ENCODE assay signal across 1 cellular context in the genomic region with DNA sequence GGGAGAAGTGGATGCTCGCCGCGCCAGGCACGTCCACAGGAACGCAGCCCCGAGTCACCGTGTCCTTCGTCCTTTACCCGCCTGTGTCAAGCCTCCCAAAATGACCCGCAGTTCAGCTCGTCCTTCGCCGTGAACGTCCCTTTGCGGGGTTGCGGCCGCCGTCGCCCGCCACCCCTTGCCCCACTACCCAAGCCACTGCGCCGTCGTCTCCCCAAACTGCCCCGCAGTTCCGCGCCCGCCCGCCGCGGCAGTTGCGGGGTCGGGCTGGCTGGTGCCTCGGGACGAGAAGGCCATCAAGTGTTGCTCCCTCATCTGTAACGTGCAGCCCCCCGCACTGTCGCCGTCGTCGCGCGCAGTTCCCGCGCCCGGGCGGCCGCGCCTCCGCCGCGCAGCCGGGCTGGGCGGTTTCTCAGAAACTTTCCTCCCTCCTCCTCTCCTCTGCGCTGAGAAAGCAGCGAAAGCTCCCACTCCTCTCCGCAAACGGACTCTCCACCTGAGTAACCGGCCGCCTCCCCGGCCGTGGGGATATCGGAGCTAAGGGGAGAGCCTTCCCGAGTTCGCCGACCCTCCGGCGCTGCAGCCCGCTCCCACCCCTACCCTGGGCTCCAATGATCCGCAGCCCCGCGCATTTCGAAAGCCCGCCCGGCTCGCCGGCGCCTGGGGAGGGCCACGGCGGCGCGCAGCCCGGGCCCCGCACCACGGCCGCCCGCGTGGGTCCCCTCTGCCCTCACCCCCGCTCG.
A peak's percentile ranks its signal among the peaks of the same experiment; 100 is the strongest.
TF ChIP-seq lines count a peak whose summit lies in the region.

No MANE protein-coding gene starts in this region.

TF ChIP-seq in HepG2, 621 proteins besides CTCF, POLR2A, EP300 and RAD21 (continued from another document and continues in another):
- TF ChIP-seq, protein P1, sequence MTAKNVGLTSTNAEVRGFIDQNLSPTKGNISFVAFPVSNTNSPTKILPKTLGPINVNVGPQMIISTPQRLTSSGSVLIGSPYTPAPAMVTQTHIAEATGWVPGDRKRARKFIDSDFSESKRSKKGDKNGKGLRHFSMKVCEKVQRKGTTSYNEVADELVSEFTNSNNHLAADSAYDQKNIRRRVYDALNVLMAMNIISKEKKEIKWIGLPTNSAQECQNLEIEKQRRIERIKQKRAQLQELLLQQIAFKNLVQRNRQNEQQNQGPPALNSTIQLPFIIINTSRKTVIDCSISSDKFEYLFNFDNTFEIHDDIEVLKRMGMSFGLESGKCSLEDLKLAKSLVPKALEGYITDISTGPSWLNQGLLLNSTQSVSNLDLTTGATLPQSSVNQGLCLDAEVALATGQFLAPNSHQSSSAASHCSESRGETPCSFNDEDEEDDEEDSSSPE (CRISPR knock-in tag; IDR thresholded peaks at IDR 0.05) = peak; percentile 69; the same call in 1 of the 2 replicates
- TF ChIP-seq HCFC1 (IDR thresholded peaks at IDR 0.05; ENCODE audit: low read depth, low read length) = no peak
- no peak for TF ChIP-seq TCF12 (IDR thresholded peaks at IDR 0.05)
- TF ChIP-seq TCF12 (CRISPR knock-in tag; IDR thresholded peaks at IDR 0.05) = 0 out of 2 replicates have a peak, but pooled peaks have one; percentile 30
- TF ChIP-seq KMT2B (CRISPR knock-in tag; IDR thresholded peaks at IDR 0.05) = peak; percentile 63; the same call in 1 of the 2 replicates
- TF ChIP-seq POLR2G (IDR thresholded peaks at IDR 0.05; ENCODE audit: low read depth, low read length) = peak; percentile 64
- peak; percentile 76; the same call in 1 of the 2 replicates for TF ChIP-seq ZNF607 (CRISPR knock-in tag; IDR thresholded peaks at IDR 0.05; ENCODE audit: borderline replicate concordance)
- TF ChIP-seq ZNF790 (CRISPR knock-in tag; IDR thresholded peaks at IDR 0.05; ENCODE audit: borderline replicate concordance) = peak; percentile 79; the same call in 1 of the 2 replicates
- TF ChIP-seq ZNF749 (CRISPR knock-in tag; IDR thresholded peaks at IDR 0.05; ENCODE audit: borderline replicate concordance) = peak; percentile 52; the same call in 1 of the 2 replicates
- peak; percentile 72; the same call in 1 of the 2 replicates for TF ChIP-seq ZNF501 (CRISPR knock-in tag; IDR thresholded peaks at IDR 0.05)
- TF ChIP-seq, protein P2, sequence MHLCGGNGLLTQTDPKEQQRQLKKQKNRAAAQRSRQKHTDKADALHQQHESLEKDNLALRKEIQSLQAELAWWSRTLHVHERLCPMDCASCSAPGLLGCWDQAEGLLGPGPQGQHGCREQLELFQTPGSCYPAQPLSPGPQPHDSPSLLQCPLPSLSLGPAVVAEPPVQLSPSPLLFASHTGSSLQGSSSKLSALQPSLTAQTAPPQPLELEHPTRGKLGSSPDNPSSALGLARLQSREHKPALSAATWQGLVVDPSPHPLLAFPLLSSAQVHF (CRISPR knock-in tag; IDR thresholded peaks at IDR 0.05) = no peak
- no peak for TF ChIP-seq ZBTB26 (CRISPR knock-in tag; IDR thresholded peaks at IDR 0.05; ENCODE audit: borderline replicate concordance)
- TF ChIP-seq TEAD2 (CRISPR knock-in tag; IDR thresholded peaks at IDR 0.05) = no peak
- TF ChIP-seq, protein P3, sequence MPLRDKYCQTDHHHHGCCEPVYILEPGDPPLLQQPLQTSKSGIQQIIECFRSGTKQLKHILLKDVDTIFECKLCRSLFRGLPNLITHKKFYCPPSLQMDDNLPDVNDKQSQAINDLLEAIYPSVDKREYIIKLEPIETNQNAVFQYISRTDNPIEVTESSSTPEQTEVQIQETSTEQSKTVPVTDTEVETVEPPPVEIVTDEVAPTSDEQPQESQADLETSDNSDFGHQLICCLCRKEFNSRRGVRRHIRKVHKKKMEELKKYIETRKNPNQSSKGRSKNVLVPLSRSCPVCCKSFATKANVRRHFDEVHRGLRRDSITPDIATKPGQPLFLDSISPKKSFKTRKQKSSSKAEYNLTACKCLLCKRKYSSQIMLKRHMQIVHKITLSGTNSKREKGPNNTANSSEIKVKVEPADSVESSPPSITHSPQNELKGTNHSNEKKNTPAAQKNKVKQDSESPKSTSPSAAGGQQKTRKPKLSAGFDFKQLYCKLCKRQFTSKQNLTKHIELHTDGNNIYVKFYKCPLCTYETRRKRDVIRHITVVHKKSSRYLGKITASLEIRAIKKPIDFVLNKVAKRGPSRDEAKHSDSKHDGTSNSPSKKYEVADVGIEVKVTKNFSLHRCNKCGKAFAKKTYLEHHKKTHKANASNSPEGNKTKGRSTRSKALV (CRISPR knock-in tag; IDR thresholded peaks at IDR 0.05) = no peak
- TF ChIP-seq MAFG (CRISPR knock-in tag; IDR thresholded peaks at IDR 0.05) = no peak
- TF ChIP-seq, protein P4, sequence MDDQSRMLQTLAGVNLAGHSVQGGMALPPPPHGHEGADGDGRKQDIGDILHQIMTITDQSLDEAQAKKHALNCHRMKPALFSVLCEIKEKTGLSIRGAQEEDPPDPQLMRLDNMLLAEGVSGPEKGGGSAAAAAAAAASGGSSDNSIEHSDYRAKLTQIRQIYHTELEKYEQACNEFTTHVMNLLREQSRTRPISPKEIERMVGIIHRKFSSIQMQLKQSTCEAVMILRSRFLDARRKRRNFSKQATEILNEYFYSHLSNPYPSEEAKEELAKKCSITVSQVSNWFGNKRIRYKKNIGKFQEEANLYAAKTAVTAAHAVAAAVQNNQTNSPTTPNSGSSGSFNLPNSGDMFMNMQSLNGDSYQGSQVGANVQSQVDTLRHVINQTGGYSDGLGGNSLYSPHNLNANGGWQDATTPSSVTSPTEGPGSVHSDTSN (CRISPR knock-in tag; IDR thresholded peaks at IDR 0.05; ENCODE audit: borderline replicate concordance) = no peak
- no peak for TF ChIP-seq KIAA2018 (CRISPR knock-in tag; IDR thresholded peaks at IDR 0.05; ENCODE audit: borderline replicate concordance)
- 0 out of 2 replicates have a peak, but pooled peaks have one; percentile 5 for TF ChIP-seq HNF4G (IDR thresholded peaks at IDR 0.05; ENCODE audit: borderline replicate concordance, low read depth, low read length)
- no peak for TF ChIP-seq HNF4G (CRISPR knock-in tag; IDR thresholded peaks at IDR 0.05; ENCODE audit: borderline replicate concordance, low read depth)
- TF ChIP-seq, protein P5, sequence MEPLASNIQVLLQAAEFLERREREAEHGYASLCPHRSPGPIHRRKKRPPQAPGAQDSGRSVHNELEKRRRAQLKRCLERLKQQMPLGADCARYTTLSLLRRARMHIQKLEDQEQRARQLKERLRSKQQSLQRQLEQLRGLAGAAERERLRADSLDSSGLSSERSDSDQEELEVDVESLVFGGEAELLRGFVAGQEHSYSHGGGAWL (CRISPR knock-in tag; IDR thresholded peaks at IDR 0.05) = 0 out of 2 replicates have a peak, but pooled peaks have one; percentile 38
- peak; percentile 15; the same call in 1 of the 2 replicates for TF ChIP-seq SAP130 (CRISPR knock-in tag; IDR thresholded peaks at IDR 0.05; ENCODE audit: low read depth)
- TF ChIP-seq DNMT1 (CRISPR knock-in tag; IDR thresholded peaks at IDR 0.05) = peak; percentile 42; the same call in 1 of the 2 replicates
- peak; percentile 20; the same call in 1 of the 2 replicates for TF ChIP-seq THAP7 (CRISPR knock-in tag; IDR thresholded peaks at IDR 0.05)
- no peak for TF ChIP-seq KLF9 (CRISPR knock-in tag; IDR thresholded peaks at IDR 0.05; ENCODE audit: low read depth)
- TF ChIP-seq, protein P6, sequence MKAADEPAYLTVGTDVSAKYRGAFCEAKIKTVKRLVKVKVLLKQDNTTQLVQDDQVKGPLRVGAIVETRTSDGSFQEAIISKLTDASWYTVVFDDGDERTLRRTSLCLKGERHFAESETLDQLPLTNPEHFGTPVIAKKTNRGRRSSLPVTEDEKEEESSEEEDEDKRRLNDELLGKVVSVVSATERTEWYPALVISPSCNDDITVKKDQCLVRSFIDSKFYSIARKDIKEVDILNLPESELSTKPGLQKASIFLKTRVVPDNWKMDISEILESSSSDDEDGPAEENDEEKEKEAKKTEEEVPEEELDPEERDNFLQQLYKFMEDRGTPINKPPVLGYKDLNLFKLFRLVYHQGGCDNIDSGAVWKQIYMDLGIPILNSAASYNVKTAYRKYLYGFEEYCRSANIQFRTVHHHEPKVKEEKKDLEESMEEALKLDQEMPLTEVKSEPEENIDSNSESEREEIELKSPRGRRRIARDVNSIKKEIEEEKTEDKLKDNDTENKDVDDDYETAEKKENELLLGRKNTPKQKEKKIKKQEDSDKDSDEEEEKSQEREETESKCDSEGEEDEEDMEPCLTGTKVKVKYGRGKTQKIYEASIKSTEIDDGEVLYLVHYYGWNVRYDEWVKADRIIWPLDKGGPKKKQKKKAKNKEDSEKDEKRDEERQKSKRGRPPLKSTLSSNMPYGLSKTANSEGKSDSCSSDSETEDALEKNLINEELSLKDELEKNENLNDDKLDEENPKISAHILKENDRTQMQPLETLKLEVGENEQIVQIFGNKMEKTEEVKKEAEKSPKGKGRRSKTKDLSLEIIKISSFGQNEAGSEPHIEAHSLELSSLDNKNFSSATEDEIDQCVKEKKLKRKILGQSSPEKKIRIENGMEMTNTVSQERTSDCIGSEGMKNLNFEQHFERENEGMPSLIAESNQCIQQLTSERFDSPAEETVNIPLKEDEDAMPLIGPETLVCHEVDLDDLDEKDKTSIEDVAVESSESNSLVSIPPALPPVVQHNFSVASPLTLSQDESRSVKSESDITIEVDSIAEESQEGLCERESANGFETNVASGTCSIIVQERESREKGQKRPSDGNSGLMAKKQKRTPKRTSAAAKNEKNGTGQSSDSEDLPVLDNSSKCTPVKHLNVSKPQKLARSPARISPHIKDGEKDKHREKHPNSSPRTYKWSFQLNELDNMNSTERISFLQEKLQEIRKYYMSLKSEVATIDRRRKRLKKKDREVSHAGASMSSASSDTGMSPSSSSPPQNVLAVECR (CRISPR knock-in tag; IDR thresholded peaks at IDR 0.05; ENCODE audit: borderline replicate concordance) = peak; percentile 52; the same call in 1 of the 2 replicates
